ENCODE assay signal across 16 cellular contexts in the genomic region with DNA sequence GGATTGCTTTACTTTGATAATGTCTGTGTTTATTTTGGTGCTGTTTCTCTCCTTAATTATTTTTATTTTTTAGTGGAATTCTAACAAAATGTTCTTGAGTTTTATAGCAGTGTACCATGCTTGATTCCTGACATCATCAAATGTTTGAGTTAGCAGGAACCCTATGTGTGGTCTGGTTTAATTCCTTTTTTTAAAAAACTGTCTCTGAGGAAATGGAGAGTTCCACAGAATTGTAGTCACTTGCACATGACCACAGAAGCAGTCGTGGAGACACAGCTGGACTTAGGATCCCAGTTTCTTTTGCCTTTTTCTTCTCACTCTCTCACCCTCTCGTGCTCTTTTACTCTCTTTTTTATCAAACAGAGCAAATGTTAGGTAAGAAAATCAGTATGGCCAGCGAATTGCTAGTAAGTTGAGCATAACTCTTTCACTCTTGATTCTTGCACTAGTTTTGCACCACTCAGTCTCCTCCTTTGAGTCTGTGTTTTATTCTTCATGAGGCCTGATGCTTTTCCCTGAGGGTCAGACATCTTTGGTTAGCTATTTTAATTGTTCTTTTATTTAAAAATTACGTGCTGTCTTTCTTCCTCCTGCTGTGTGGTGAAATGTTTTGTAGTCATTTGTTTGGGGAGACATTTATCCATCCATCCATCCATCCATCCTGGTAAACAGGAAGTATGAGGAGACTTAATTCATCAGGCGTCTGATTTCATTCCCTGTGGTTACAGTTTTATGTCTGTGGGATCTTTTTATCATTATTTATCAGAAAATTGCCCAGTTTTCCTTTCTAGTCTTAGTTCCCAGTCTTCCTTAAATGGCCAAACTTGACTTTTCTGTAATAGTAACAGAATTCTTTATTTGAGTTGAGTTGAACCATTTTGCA.
DNase-seq lines count a peak whose midpoint lies in the region; ATAC-seq and TF ChIP-seq lines count a peak whose summit lies in the region.
"Had no signal": no experiment of that assay in that cellular context is flagged by ENCODE, and none has a peak within 500 bp of the region (broad histone marks: within the 10 kb centered on the region; RNA-seq: fewer than 3 reads in every experiment).

No MANE protein-coding gene starts in this region.

- no peaks in the 10 kb centered on the region for H3K9me3 ChIP-seq in thyroid gland
- H3K9me3 ChIP-seq: left lung, right atrium auricular region had no signal

- no peaks in the 10 kb centered on the region for H3K27me3 Mint-ChIP-seq in activated T-cell treated with anti-CD3 and anti-CD28 coated beads, Interleukin-2, amount 50 U/mL, for 72 hours (ENCODE audit: low read depth)
- H3K27me3 Mint-ChIP-seq: naive B cell had no signal

- H3K4me1 ChIP-seq in thyroid gland: peaks cover 37 to 47% of the 10 kb centered on the region in 2 donors
- H3K4me1 ChIP-seq: left lung, right atrium auricular region had no signal

- peaks cover 4 to 12% of the 10 kb centered on the region in 2 donors for H3K36me3 ChIP-seq in thyroid gland

- no peak overlapping the region for H3K4me3 Mint-ChIP-seq in activated T-cell treated with anti-CD3 and anti-CD28 coated beads, Interleukin-2, amount 50 U/mL, for 72 hours
- H3K4me3 Mint-ChIP-seq: T-helper 2 cell treated with Interferon-gamma antibody and Interleukin-4, amounts not matched to agents 5 μg/mL and 100 μg/mL, for 36 hours had no signal

- H3K27ac Mint-ChIP-seq in activated T-cell treated with anti-CD3 and anti-CD28 coated beads, Interleukin-2, amount 50 U/mL, for 72 hours: peak overlapping the region; percentile 72
- H3K27ac Mint-ChIP-seq: T-helper 2 cell treated with Interferon-gamma antibody and Interleukin-4, amounts not matched to agents 5 μg/mL and 100 μg/mL, for 36 hours had no signal

- intact Hi-C loops in thyroid gland (cut with DNase I): no loop called here

- H3K4me1 Mint-ChIP-seq in activated T-cell treated with anti-CD3 and anti-CD28 coated beads, Interleukin-2, amount 50 U/mL, for 72 hours (ENCODE audit: low read depth): no peaks in the 10 kb centered on the region

- H3K36me3 Mint-ChIP-seq in activated T-cell treated with anti-CD3 and anti-CD28 coated beads, Interleukin-2, amount 50 U/mL, for 72 hours (ENCODE audit: insufficient read depth in 2 of 2): peaks cover 9 to 47% of the 10 kb centered on the region in 2 donors

- ATAC-seq in activated T-cell treated with anti-CD3 and anti-CD28 coated beads, Interleukin-2, amount 50 U/mL, for 72 hours (replicated peaks in 1 of 2): no peak
- ATAC-seq: esophagus mucosa, left lung had no signal

- TF ChIP-seq POLR2A in thyroid gland (IDR thresholded peaks at IDR 0.05): no peak

- no peak overlapping the region for H3K4me3 ChIP-seq in thyroid gland (replicated peaks in 1 of 3)
- H3K4me3 ChIP-seq: coronary artery, left lung, right atrium auricular region had no signal

- peak in 1 of 6 experiments; percentile 6 for TF ChIP-seq CTCF in thyroid gland (IDR thresholded peaks at IDR 0.05)

- 74 to 82% methylated on average over 5 of the region's 5 CpGs for WGBS in thyroid gland, 2 donors

- H3K27me3 ChIP-seq in thyroid gland: no peaks in the 10 kb centered on the region
- H3K27me3 ChIP-seq: left lung, right atrium auricular region had no signal

- no peak for DNase-seq in activated T-cell treated with anti-CD3 and anti-CD28 coated beads, Interleukin-2, amount 50 U/mL, for 72 hours
- DNase-seq in activated T-cell treated with anti-CD3 and anti-CD28 coated beads for 4 hours (no peak), amniotic epithelial cell (ENCODE audit: low read depth) (peak; percentile 79), iris pigment epithelial cell (ENCODE audit: low read depth) (peak; percentile 62), thyroid gland (no peak), NAMALWA (ENCODE audit: low spot score) (no peak), NCI-H1105 treated with DMSO at 0.1 percent for 48 hours (lab: John Stamatoyannopoulos, UW) (no peak), NCI-H345 (lab: John Stamatoyannopoulos, UW) (no peak)
- DNase-seq: COR-L47; left lung; stimulated activated naive CD4-positive, alpha-beta T cell treated with Interleukin-2 at 50 U/mL for 16 hours had no signal

- no peaks in the 10 kb centered on the region for H3K9me3 Mint-ChIP-seq in activated T-cell treated with anti-CD3 and anti-CD28 coated beads, Interleukin-2, amount 50 U/mL, for 72 hours
- H3K9me3 Mint-ChIP-seq: T-helper 2 cell treated with Interferon-gamma antibody and Interleukin-4, amounts not matched to agents 5 μg/mL and 100 μg/mL, for 36 hours had no signal

- H3K27ac ChIP-seq in thyroid gland: peak overlapping the region; percentile 50 to 87 (median 62)
- H3K27ac ChIP-seq: coronary artery, left lung, right atrium auricular region had no signal

Comparison
In these comparisons a context has a peak if more than half of its experiments do, and no peak if none do; other contexts are left out.
1. DNase-seq: peak in amniotic epithelial cell (single experiment) and iris pigment epithelial cell (single experiment); none in activated T-cell treated with anti-CD3 and anti-CD28 coated beads, Interleukin-2, amount 50 U/mL, for 72 hours (0 of 2), activated T-cell treated with anti-CD3 and anti-CD28 coated beads for 4 hours (single experiment), thyroid gland (0 of 2), NAMALWA (single experiment), NCI-H1105 treated with DMSO at 0.1 percent for 48 hours (single experiment) and NCI-H345 (single experiment).